ENCODE assay signal across 1 cellular context in the genomic region with DNA sequence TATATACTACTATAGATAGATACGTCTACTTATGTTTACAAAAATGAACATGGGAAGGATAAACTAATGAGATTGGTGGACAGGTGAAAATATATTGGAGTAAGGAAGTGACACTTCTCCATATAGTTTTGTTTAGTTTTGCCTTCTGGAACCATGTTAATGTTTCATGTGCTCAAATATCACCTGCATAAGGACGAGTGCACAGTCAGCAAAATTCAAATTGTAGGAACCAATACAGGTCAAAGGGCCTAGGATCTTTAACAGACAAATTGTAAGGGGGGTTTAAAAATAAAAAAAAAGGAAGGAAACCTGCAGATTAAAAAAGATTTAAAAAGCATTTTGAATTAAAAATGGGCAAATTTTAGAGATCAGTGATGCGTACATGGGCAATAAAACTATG.
TF ChIP-seq lines count a peak whose summit lies in the region.

No MANE protein-coding gene starts in this region.

TF ChIP-seq in A549, 52 proteins besides CTCF, POLR2A, EP300 and RAD21 (continued from another document):
- no peak for TF ChIP-seq RNF2 (IDR thresholded peaks at IDR 0.05; ENCODE audit: borderline replicate concordance, low read depth)
